ENCODE assay signal across 8 cellular contexts in genomic region chr9:91362212-91362611, GRCh38. TPM values are rescaled to one million over a fixed set of nuclear protein-coding genes. Genes with fewer than 3 reads are reported as not detected.
DNase-seq lines count a peak whose midpoint lies in the region; ATAC-seq, FAIRE-seq and TF ChIP-seq lines count a peak whose summit lies in the region.

No MANE protein-coding gene starts in this region.

- H3K27me3 ChIP-seq in ascending aorta (no peaks in the 10 kb centered on the region), mucosa of rectum (ENCODE audit: control insufficient read depth in 2 of 2, insufficient read depth in 2 of 2, low read length in 2 of 2) (no peaks in the 10 kb centered on the region)

- ATAC-seq in A549 (no peak), HG02763 (IDR thresholded peaks at IDR 0.05; ENCODE audit: unreplicated experiment) (peak; percentile 3), HG02571 (IDR thresholded peaks at IDR 0.05; ENCODE audit: unreplicated experiment) (no peak)

- no peak for TF ChIP-seq EP300 in A549 (IDR thresholded peaks at IDR 0.05)

- peak overlapping the region; percentile 78 for H3K4me2 ChIP-seq in A549

- peak overlapping the region; percentile 90 to 96 for H3K27ac ChIP-seq in A549
- peak overlapping the region; percentile 86 to 88 for H3K27ac ChIP-seq in ascending aorta
- H3K27ac ChIP-seq in mucosa of rectum (ENCODE audit: low read depth in 2 of 2, low read length in 2 of 2) = peak overlapping the region; percentile 35 to 93

- no peak for TF ChIP-seq RAD21 in A549 (conservative IDR thresholded peaks at IDR 0.05 in 1 of 2, IDR thresholded peaks at IDR 0.05 in 1 of 2)

- FAIRE-seq in A549 (lab: Jason Lieb, UNC) = no peak

- TF ChIP-seq POLR2A in A549 (IDR thresholded peaks at IDR 0.05; ENCODE audit: low read length) = no peak

- peak overlapping the region; percentile 28 to 97 for H3K9ac ChIP-seq in mucosa of rectum (ENCODE audit: low read depth in 1 of 2, low read length in 2 of 2)

- intact Hi-C loops in ascending aorta (cut with DNase I) = loop anchor here (2.0 to 5.0 kb wide), 5 partner anchors 60 to 1755 kb away; partner anchors contain the start of gene GADD45G

- WGBS in A549 (ENCODE audit: missing lambda C conversion rate) = 79% methylated on average over 11 of the region's 11 CpGs

- H3K4me3 ChIP-seq in A549 (peak overlapping the region; percentile 87), ascending aorta (peak overlapping the region; percentile 89 to 96), mucosa of rectum (ENCODE audit: low read length in 2 of 2) (peak overlapping the region; percentile 95 to 98)

- H3K36me3 ChIP-seq in ascending aorta (no peaks in the 10 kb centered on the region), mucosa of rectum (ENCODE audit: control insufficient read depth in 2 of 2, insufficient read depth in 2 of 2, low read length in 2 of 2) (peaks cover 0 to 3% of the 10 kb centered on the region in 2 donors)

- peaks cover 17% of the 10 kb centered on the region for H3K4me1 ChIP-seq in A549
- H3K4me1 ChIP-seq in ascending aorta = peaks cover 0 to 7% of the 10 kb centered on the region in 2 donors
- H3K4me1 ChIP-seq in mucosa of rectum (ENCODE audit: control insufficient read depth in 2 of 2, insufficient read depth in 2 of 2, low read length in 2 of 2) = peaks cover 14 to 15% of the 10 kb centered on the region in 2 donors

- CTCF ChIA-PET in A549 (lab: Yijun Ruan, JAX) = interaction anchor here (1.5 to 2.3 kb wide), 4 partner anchors 64 to 325 kb away, joined by 3 to 9 read pairs (median 5); no protein-coding TSS in a partner anchor

- H3K9me3 ChIP-seq in A549 = no peaks in the 10 kb centered on the region
- no peaks in the 10 kb centered on the region for H3K9me3 ChIP-seq in ascending aorta
- H3K9me3 ChIP-seq in mucosa of rectum (ENCODE audit: control insufficient read depth in 2 of 2, low read length in 2 of 2) = no peaks in the 10 kb centered on the region

- POLR2A ChIA-PET in A549 (lab: Yijun Ruan, JAX) = interaction anchor here (0.6 to 2.6 kb wide), 2 partner anchors 26 to 62 kb away, joined by 3 to 16 read pairs; partner anchors contain the start of gene NFIL3

- DNase-seq in A549 (ENCODE audit: low read depth in 1 of 2, low spot score in 1 of 2) (no peak), ascending aorta (ENCODE audit: low spot score in 2 of 2) (no peak), EL (no peak), 8988T (no peak)
- DNase-seq in central memory CD4-positive, alpha-beta T cell = no peak

- TF ChIP-seq CTCF in A549 (IDR thresholded peaks at IDR 0.05) (no peak), ascending aorta (IDR thresholded peaks at IDR 0.05) (no peak)

TF ChIP-seq in A549, 52 proteins besides CTCF, POLR2A, EP300 and RAD21:
- TF ChIP-seq MAZ (IDR thresholded peaks at IDR 0.05; ENCODE audit: borderline replicate concordance, low read depth, low read length) = no peak
- TF ChIP-seq HOXB13 (CRISPR knock-in tag; IDR thresholded peaks at IDR 0.05; ENCODE audit: low read depth) = no peak
- no peak for TF ChIP-seq JUNB (IDR thresholded peaks at IDR 0.05)
- TF ChIP-seq MAFK (IDR thresholded peaks at IDR 0.05; ENCODE audit: partially characterized antibody) = no peak
- no peak for TF ChIP-seq ZSCAN20 (CRISPR knock-in tag; IDR thresholded peaks at IDR 0.05)
- TF ChIP-seq REST (IDR thresholded peaks at IDR 0.05) = no peak
- no peak for TF ChIP-seq HOXA7 (CRISPR knock-in tag; IDR thresholded peaks at IDR 0.05)
- no peak for TF ChIP-seq NR3C1 (IDR thresholded peaks at IDR 0.05)
- TF ChIP-seq, protein P1, sequence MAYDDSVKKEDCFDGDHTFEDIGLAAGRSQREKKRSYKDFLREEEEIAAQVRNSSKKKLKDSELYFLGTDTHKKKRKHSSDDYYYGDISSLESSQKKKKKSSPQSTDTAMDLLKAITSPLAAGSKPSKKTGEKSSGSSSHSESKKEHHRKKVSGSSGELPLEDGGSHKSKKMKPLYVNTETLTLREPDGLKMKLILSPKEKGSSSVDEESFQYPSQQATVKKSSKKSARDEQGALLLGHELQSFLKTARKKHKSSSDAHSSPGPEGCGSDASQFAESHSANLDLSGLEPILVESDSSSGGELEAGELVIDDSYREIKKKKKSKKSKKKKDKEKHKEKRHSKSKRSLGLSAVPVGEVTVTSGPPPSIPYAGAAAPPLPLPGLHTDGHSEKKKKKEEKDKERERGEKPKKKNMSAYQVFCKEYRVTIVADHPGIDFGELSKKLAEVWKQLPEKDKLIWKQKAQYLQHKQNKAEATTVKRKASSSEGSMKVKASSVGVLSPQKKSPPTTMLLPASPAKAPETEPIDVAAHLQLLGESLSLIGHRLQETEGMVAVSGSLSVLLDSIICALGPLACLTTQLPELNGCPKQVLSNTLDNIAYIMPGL (CRISPR knock-in tag; IDR thresholded peaks at IDR 0.05; ENCODE audit: borderline replicate concordance) = no peak
- no peak for TF ChIP-seq RARB (CRISPR knock-in tag; IDR thresholded peaks at IDR 0.05)
TF ChIP-seq in A549: peak in this region for 0.

RNA-seq across cellular contexts. Expression of gene AUH, which starts 0.5 kb away (rescaled TPM):
- 12.9 and 15.9 TPM in 2 replicates for polyA plus RNA-seq in A549 (2011; rRNA removed)
- 6.9 and 7.2 TPM in 2 replicates for polyA plus RNA-seq in A549 (2012; cell fraction: cytosol; rRNA removed)
- 3.6 and 5.7 TPM in 2 replicates for polyA plus RNA-seq in A549 (2012; cell fraction: nucleus; rRNA removed)
- polyA plus RNA-seq in A549 (2017; fragmentation: RNase III; extraction: RNeasy Plus Mini Kit Qiagen cat#74134 plus additional on column Dnase treatment) = 9.4 to 11.2 TPM (median 11.1 TPM) in 3 replicates
- polyA minus RNA-seq in A549 (2011; rRNA and poly(A)+ RNA removed) = 3.4 and 4.3 TPM in 2 replicates
- 46.2 TPM for total RNA-seq in ascending aorta
